In genomic region chrX:71958281-71958675, GRCh38 we compare ENCODE assay signal across 1 cellular context.
A peak's percentile ranks its signal among the peaks of the same experiment; 100 is the strongest.
TF ChIP-seq lines count a peak whose summit lies in the region.

No MANE protein-coding gene starts in this region.

TF ChIP-seq in GM23338, 12 proteins besides CTCF, POLR2A, EP300 and RAD21 (continued from another document):
- TF ChIP-seq, protein P1, sequence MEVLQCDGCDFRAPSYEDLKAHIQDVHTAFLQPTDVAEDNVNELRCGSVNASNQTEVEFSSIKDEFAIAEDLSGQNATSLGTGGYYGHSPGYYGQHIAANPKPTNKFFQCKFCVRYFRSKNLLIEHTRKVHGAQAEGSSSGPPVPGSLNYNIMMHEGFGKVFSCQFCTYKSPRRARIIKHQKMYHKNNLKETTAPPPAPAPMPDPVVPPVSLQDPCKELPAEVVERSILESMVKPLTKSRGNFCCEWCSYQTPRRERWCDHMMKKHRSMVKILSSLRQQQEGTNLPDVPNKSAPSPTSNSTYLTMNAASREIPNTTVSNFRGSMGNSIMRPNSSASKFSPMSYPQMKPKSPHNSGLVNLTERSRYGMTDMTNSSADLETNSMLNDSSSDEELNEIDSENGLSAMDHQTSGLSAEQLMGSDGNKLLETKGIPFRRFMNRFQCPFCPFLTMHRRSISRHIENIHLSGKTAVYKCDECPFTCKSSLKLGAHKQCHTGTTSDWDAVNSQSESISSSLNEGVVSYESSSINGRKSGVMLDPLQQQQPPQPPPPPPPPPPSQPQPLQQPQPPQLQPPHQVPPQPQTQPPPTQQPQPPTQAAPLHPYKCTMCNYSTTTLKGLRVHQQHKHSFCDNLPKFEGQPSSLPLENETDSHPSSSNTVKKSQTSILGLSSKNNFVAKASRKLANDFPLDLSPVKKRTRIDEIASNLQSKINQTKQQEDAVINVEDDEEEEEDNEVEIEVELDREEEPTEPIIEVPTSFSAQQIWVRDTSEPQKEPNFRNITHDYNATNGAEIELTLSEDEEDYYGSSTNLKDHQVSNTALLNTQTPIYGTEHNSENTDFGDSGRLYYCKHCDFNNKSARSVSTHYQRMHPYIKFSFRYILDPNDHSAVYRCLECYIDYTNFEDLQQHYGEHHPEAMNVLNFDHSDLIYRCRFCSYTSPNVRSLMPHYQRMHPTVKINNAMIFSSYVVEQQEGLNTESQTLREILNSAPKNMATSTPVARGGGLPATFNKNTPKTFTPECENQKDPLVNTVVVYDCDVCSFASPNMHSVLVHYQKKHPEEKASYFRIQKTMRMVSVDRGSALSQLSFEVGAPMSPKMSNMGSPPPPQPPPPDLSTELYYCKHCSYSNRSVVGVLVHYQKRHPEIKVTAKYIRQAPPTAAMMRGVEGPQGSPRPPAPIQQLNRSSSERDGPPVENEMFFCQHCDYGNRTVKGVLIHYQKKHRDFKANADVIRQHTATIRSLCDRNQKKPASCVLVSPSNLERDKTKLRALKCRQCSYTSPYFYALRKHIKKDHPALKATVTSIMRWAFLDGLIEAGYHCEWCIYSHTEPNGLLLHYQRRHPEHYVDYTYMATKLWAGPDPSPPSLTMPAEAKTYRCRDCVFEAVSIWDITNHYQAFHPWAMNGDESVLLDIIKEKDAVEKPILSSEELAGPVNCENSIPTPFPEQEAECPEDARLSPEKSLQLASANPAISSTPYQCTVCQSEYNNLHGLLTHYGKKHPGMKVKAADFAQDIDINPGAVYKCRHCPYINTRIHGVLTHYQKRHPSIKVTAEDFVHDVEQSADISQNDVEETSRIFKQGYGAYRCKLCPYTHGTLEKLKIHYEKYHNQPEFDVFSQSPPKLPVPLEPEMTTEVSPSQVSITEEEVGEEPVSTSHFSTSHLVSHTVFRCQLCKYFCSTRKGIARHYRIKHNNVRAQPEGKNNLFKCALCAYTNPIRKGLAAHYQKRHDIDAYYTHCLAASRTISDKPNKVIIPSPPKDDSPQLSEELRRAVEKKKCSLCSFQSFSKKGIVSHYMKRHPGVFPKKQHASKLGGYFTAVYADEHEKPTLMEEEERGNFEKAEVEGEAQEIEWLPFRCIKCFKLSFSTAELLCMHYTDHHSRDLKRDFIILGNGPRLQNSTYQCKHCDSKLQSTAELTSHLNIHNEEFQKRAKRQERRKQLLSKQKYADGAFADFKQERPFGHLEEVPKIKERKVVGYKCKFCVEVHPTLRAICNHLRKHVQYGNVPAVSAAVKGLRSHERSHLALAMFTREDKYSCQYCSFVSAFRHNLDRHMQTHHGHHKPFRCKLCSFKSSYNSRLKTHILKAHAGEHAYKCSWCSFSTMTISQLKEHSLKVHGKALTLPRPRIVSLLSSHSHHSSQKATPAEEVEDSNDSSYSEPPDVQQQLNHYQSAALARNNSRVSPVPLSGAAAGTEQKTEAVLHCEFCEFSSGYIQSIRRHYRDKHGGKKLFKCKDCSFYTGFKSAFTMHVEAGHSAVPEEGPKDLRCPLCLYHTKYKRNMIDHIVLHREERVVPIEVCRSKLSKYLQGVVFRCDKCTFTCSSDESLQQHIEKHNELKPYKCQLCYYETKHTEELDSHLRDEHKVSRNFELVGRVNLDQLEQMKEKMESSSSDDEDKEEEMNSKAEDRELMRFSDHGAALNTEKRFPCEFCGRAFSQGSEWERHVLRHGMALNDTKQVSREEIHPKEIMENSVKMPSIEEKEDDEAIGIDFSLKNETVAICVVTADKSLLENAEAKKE (CRISPR knock-in tag; IDR thresholded peaks at IDR 0.05) = 0 out of 2 replicates have a peak, but pooled peaks have one; percentile 36
- TF ChIP-seq JUNB (IDR thresholded peaks at IDR 0.05; ENCODE audit: unreplicated experiment) = no peak
- no peak for TF ChIP-seq NANOG (IDR thresholded peaks at IDR 0.05; ENCODE audit: borderline replicate concordance)
- no peak for TF ChIP-seq ZNF114 (CRISPR knock-in tag; IDR thresholded peaks at IDR 0.05)
- TF ChIP-seq POLR2AphosphoS5 (IDR thresholded peaks at IDR 0.05; ENCODE audit: low read depth) = no peak
